In the genomic region with DNA sequence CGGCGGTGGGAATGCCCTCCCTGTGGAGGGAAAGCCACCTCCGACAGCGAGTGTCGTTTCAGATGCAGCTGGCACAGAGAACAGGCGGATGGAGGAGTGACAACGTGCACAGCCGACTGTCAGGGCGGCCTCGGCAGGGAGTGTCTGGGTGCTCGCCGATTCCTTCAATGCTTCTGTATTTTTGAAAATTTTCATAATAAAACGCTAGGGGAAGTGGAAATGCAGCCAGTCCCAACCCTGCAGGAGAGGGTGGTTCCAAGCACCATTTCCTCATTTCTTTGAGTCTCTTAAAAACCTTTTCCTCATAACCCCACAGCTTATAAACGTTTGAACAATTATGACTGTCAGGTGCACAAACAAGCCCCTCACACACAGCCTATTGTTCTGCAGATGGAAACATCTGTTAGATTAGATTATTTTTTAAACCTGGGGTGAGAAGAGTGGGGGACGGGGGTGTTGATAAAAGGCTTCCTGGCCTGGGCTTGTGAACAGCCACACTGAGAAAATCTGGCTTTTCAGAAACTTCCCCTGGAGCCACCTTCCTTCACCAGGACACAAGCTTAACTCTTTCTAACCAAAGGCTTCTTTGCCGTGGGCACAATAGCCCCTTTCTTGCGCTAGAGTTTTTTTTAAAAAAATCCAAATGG, we compare ENCODE assay signal across 10 cellular contexts.
A peak's percentile ranks its signal among the peaks of the same experiment; 100 is the strongest.
DNase-seq lines count a peak whose midpoint lies in the region; ATAC-seq and TF ChIP-seq lines count a peak whose summit lies in the region.
"Had no signal": no experiment of that assay in that cellular context is flagged by ENCODE, and none has a peak within 500 bp of the region (broad histone marks: within the 10 kb centered on the region; RNA-seq: fewer than 3 reads in every experiment).

No MANE protein-coding gene starts in this region.

- TF ChIP-seq CTCF in breast epithelium (IDR thresholded peaks at IDR 0.05), result no peak
- TF ChIP-seq CTCF in MCF 10A (IDR thresholded peaks at IDR 0.05; ENCODE audit: unreplicated experiment), result no peak
- no peak for TF ChIP-seq CTCF in colonic mucosa (IDR thresholded peaks at IDR 0.05)

- BruUV-seq in MCF 10A (replicated peaks; lab: Mats Ljungman, UMichigan), result no TSS peak

- H3K4me3 ChIP-seq in breast epithelium, result peak overlapping the region in 2 of 3 donors; percentile 25 to 42
- H3K4me3 ChIP-seq in colonic mucosa, result no peak overlapping the region
- no peak overlapping the region for H3K4me3 ChIP-seq in mesodermal cell (ENCODE audit: extremely low read depth, insufficient read depth, low read length, poor library complexity, severe bottlenecking)
- no peak overlapping the region for H3K4me3 ChIP-seq in aorta (ENCODE audit: low read length in 2 of 2)

- no peaks in the 10 kb centered on the region for H3K27me3 Mint-ChIP-seq in MCF 10A (ENCODE audit: insufficient read depth, unreplicated experiment)
- peaks cover 37% of the 10 kb centered on the region for H3K27me3 Mint-ChIP-seq in activated T-cell treated with anti-CD3 and anti-CD28 coated beads, Interleukin-2, amount 50 U/mL, for 4 hours (ENCODE audit: low read depth)

- peaks cover 9% of the 10 kb centered on the region for H3K4me1 Mint-ChIP-seq in MCF 10A (ENCODE audit: insufficient read depth, unreplicated experiment)
- H3K4me1 Mint-ChIP-seq in activated T-cell treated with anti-CD3 and anti-CD28 coated beads, Interleukin-2, amount 50 U/mL, for 4 hours (ENCODE audit: low read depth), result peaks cover 6% of the 10 kb centered on the region

- H3K9me3 ChIP-seq in breast epithelium, result no peaks in the 10 kb centered on the region
- no peaks in the 10 kb centered on the region for H3K9me3 ChIP-seq in colonic mucosa
- H3K9me3 ChIP-seq in mesodermal cell (ENCODE audit: control insufficient read depth, low read length), result no peaks in the 10 kb centered on the region
- H3K9me3 ChIP-seq in aorta (ENCODE audit: control insufficient read depth, low read length), result no peaks in the 10 kb centered on the region

- DNase-seq in breast epithelium (ENCODE audit: low spot score in 2 of 2) (peak in 1 of 2 donors; percentile 53), MCF 10A (ENCODE audit: unreplicated experiment) (no peak), colonic mucosa (peak; percentile 70), aorta (peak; percentile 64 to 76), DMS79 (lab: John Stamatoyannopoulos, UW) (no peak)
- DNase-seq in stimulated activated CD4-positive, alpha-beta T cell treated with anti-CD3 and anti-CD28 coated beads, Interleukin-1b, Interleukin-23, amount 100 ng/mL, for 48 hours, result no peak
- no peak for DNase-seq in activated T-cell treated with anti-CD3 and anti-CD28 coated beads, Interleukin-2, amount 50 U/mL, for 4 hours
- DNase-seq: activated CD4-positive, alpha-beta memory T cell treated with anti-CD3 and anti-CD28 coated beads for 36 hours; brain microvascular endothelial cell had no signal

- H3K4me1 ChIP-seq in breast epithelium (peaks cover 0 to 14% of the 10 kb centered on the region in 2 donors), colonic mucosa (peaks cover 7% of the 10 kb centered on the region), mesodermal cell (ENCODE audit: control insufficient read depth, insufficient read depth, low read length, poor library complexity, severe bottlenecking) (no peaks in the 10 kb centered on the region), aorta (ENCODE audit: control insufficient read depth in 1 of 2, insufficient read depth in 2 of 2, low read length in 2 of 2) (no peaks in the 10 kb centered on the region)

- CTCF ChIA-PET in MCF 10A (lab: Yijun Ruan, JAX), result interaction anchor here (0.6 to 1.1 kb wide), 2 partner anchors 8 to 403 kb away, joined by 3 to 4 read pairs; no protein-coding TSS in a partner anchor

- POLR2A ChIA-PET in MCF 10A (lab: Yijun Ruan, JAX), result no interaction called here

- H3K36me3 ChIP-seq in breast epithelium, result no peaks in the 10 kb centered on the region
- no peaks in the 10 kb centered on the region for H3K36me3 ChIP-seq in colonic mucosa
- H3K36me3 ChIP-seq in mesodermal cell (ENCODE audit: control insufficient read depth, insufficient read depth, low read length), result no peaks in the 10 kb centered on the region
- H3K36me3 ChIP-seq in aorta (ENCODE audit: control insufficient read depth in 1 of 2, insufficient read depth in 2 of 2, low read length in 1 of 2), result no peaks in the 10 kb centered on the region
- H3K36me3 ChIP-seq: brain microvascular endothelial cell had no signal

- H3K27ac Mint-ChIP-seq in MCF 10A (ENCODE audit: low read depth, unreplicated experiment), result no peak overlapping the region
- H3K27ac Mint-ChIP-seq: activated CD4-positive, alpha-beta memory T cell treated with anti-CD3 and anti-CD28 coated beads for 36 hours had no signal

- intact Hi-C loops in breast epithelium (cut with DNase I; ENCODE audit: low total_unique reads) (no loop called here), MCF 10A (cut with micrococcal nuclease) (loop anchor here (10.0 kb wide), 1 partner anchor 85 kb away; no protein-coding TSS in a partner anchor), colonic mucosa (cut with DNase I) (no loop called here), aorta (cut with DNase I) (loop anchor here in 1 of 2 donors (10.0 kb wide), 1 partner anchor 185 kb away; no protein-coding TSS in a partner anchor)

- H3K27me3 ChIP-seq in breast epithelium, result no peaks in the 10 kb centered on the region
- H3K27me3 ChIP-seq in colonic mucosa, result no peaks in the 10 kb centered on the region
- H3K27me3 ChIP-seq in aorta (ENCODE audit: control insufficient read depth in 1 of 2, insufficient read depth in 2 of 2, low read length in 1 of 2), result no peaks in the 10 kb centered on the region
- H3K27me3 ChIP-seq: brain microvascular endothelial cell had no signal

- 26 to 38% methylated on average over 6 to 15 of the region's 17 CpGs for WGBS in mesodermal cell (ENCODE audit: insufficient coverage in 2 of 2), 2 experiments
- 14% methylated on average over 17 of the region's 17 CpGs for WGBS in aorta, 2 donors

- TF ChIP-seq POLR2A in breast epithelium (IDR thresholded peaks at IDR 0.05), result no peak

- H3K9ac ChIP-seq in colonic mucosa (ENCODE audit: low read depth in 2 of 2, low read length in 2 of 2), result peak overlapping the region; percentile 64 to 79

- peak; percentile 26 for ATAC-seq in aorta (ENCODE audit: low FRiP score)
- ATAC-seq in activated T-cell treated with anti-CD3 and anti-CD28 coated beads, Interleukin-2, amount 50 U/mL, for 4 hours, result no peak

- no peaks in the 10 kb centered on the region for H3K9me3 Mint-ChIP-seq in MCF 10A (ENCODE audit: unreplicated experiment)
- H3K9me3 Mint-ChIP-seq in activated T-cell treated with anti-CD3 and anti-CD28 coated beads, Interleukin-2, amount 50 U/mL, for 4 hours, result no peaks in the 10 kb centered on the region
- H3K9me3 Mint-ChIP-seq: activated CD4-positive, alpha-beta memory T cell treated with anti-CD3 and anti-CD28 coated beads for 36 hours had no signal

- no peaks in the 10 kb centered on the region for H3K36me3 Mint-ChIP-seq in MCF 10A (ENCODE audit: insufficient read depth, unreplicated experiment)
- H3K36me3 Mint-ChIP-seq in activated T-cell treated with anti-CD3 and anti-CD28 coated beads, Interleukin-2, amount 50 U/mL, for 4 hours (ENCODE audit: insufficient read depth), result no peaks in the 10 kb centered on the region
- H3K36me3 Mint-ChIP-seq: activated CD4-positive, alpha-beta memory T cell treated with anti-CD3 and anti-CD28 coated beads for 36 hours had no signal

- peak overlapping the region in 1 of 2 donors; percentile 42 for H3K27ac ChIP-seq in breast epithelium
- peak overlapping the region; percentile 78 for H3K27ac ChIP-seq in colonic mucosa
- peak overlapping the region; percentile 46 for H3K27ac ChIP-seq in mesodermal cell (ENCODE audit: low read depth, low read length, severe bottlenecking)
- no peak overlapping the region for H3K27ac ChIP-seq in aorta (ENCODE audit: low read depth in 1 of 2, low read length in 2 of 2)
- H3K27ac ChIP-seq: brain microvascular endothelial cell had no signal

- H3K4me3 Mint-ChIP-seq in MCF 10A (ENCODE audit: unreplicated experiment), result no peak overlapping the region
- H3K4me3 Mint-ChIP-seq in activated T-cell treated with anti-CD3 and anti-CD28 coated beads, Interleukin-2, amount 50 U/mL, for 4 hours, result no peak overlapping the region
- H3K4me3 Mint-ChIP-seq: activated CD4-positive, alpha-beta memory T cell treated with anti-CD3 and anti-CD28 coated beads for 36 hours had no signal

Comparison
In these comparisons a context has a peak if more than half of its experiments do, and no peak if none do; other contexts are left out.
1. DNase-seq: peak in colonic mucosa (single experiment) and aorta (2 of 2); none in MCF 10A (single experiment), stimulated activated CD4-positive, alpha-beta T cell treated with anti-CD3 and anti-CD28 coated beads, Interleukin-1b, Interleukin-23, amount 100 ng/mL, for 48 hours (single experiment), activated T-cell treated with anti-CD3 and anti-CD28 coated beads, Interleukin-2, amount 50 U/mL, for 4 hours (single experiment) and DMS79 (single experiment).
2. H3K27ac ChIP-seq: peak in colonic mucosa (single experiment) and mesodermal cell (single experiment); none in aorta (0 of 2).
3. H3K4me3 ChIP-seq: peak in breast epithelium (2 of 3); none in colonic mucosa (single experiment), mesodermal cell (single experiment) and aorta (0 of 2).